Comparison of ENCODE assay signal across 1 cellular context in genomic region chr11:46120711-46121327, GRCh38.
TF ChIP-seq lines count a peak whose summit lies in the region.

No MANE protein-coding gene starts in this region.

TF ChIP-seq in K562, 482 proteins besides CTCF, POLR2A, EP300 and RAD21 (continued from another document and continues in another):
- TF ChIP-seq, protein P1, sequence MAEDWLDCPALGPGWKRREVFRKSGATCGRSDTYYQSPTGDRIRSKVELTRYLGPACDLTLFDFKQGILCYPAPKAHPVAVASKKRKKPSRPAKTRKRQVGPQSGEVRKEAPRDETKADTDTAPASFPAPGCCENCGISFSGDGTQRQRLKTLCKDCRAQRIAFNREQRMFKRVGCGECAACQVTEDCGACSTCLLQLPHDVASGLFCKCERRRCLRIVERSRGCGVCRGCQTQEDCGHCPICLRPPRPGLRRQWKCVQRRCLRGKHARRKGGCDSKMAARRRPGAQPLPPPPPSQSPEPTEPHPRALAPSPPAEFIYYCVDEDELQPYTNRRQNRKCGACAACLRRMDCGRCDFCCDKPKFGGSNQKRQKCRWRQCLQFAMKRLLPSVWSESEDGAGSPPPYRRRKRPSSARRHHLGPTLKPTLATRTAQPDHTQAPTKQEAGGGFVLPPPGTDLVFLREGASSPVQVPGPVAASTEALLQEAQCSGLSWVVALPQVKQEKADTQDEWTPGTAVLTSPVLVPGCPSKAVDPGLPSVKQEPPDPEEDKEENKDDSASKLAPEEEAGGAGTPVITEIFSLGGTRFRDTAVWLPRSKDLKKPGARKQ (CRISPR knock-in tag; IDR thresholded peaks at IDR 0.05): no peak
- peak; percentile 30 for TF ChIP-seq BRD9 (IDR thresholded peaks at IDR 0.05; ENCODE audit: low read depth, partially characterized antibody)
- 0 out of 2 replicates have a peak, but pooled peaks have one; percentile 66 for TF ChIP-seq ZNF444 (CRISPR knock-in tag; IDR thresholded peaks at IDR 0.05)
- TF ChIP-seq RBM22 (IDR thresholded peaks at IDR 0.05; ENCODE audit: low read depth, low read length, poor library complexity, severe bottlenecking): no peak
- TF ChIP-seq POLR2G (IDR thresholded peaks at IDR 0.05; ENCODE audit: low read depth, low read length): no peak
- no peak for TF ChIP-seq DEAF1 (CRISPR knock-in tag; IDR thresholded peaks at IDR 0.05)
- TF ChIP-seq, protein P2, sequence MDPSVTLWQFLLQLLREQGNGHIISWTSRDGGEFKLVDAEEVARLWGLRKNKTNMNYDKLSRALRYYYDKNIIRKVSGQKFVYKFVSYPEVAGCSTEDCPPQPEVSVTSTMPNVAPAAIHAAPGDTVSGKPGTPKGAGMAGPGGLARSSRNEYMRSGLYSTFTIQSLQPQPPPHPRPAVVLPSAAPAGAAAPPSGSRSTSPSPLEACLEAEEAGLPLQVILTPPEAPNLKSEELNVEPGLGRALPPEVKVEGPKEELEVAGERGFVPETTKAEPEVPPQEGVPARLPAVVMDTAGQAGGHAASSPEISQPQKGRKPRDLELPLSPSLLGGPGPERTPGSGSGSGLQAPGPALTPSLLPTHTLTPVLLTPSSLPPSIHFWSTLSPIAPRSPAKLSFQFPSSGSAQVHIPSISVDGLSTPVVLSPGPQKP (CRISPR knock-in tag; IDR thresholded peaks at IDR 0.05): no peak
- no peak for TF ChIP-seq SIX5 (IDR thresholded peaks at IDR 0.05; ENCODE audit: borderline replicate concordance in 1 of 2, insufficient read depth in 1 of 2, low read depth in 1 of 2, low read length in 2 of 2)
- no peak for TF ChIP-seq HIVEP1 (CRISPR knock-in tag; IDR thresholded peaks at IDR 0.05)
- TF ChIP-seq CHAMP1 (IDR thresholded peaks at IDR 0.05): no peak
- TF ChIP-seq ZNF140 (CRISPR knock-in tag; IDR thresholded peaks at IDR 0.05): no peak
- TF ChIP-seq SP1 (CRISPR knock-in tag; IDR thresholded peaks at IDR 0.05): no peak
- TF ChIP-seq NFXL1 (CRISPR knock-in tag; IDR thresholded peaks at IDR 0.05): no peak
- TF ChIP-seq, protein P3, sequence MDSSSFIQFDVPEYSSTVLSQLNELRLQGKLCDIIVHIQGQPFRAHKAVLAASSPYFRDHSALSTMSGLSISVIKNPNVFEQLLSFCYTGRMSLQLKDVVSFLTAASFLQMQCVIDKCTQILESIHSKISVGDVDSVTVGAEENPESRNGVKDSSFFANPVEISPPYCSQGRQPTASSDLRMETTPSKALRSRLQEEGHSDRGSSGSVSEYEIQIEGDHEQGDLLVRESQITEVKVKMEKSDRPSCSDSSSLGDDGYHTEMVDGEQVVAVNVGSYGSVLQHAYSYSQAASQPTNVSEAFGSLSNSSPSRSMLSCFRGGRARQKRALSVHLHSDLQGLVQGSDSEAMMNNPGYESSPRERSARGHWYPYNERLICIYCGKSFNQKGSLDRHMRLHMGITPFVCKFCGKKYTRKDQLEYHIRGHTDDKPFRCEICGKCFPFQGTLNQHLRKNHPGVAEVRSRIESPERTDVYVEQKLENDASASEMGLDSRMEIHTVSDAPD (CRISPR knock-in tag; IDR thresholded peaks at IDR 0.05): no peak
- no peak for TF ChIP-seq ZNF644 (tag; IDR thresholded peaks at IDR 0.05; ENCODE audit: low read depth)
- peak; percentile 39; the same call in 1 of the 2 replicates for TF ChIP-seq BCOR (IDR thresholded peaks at IDR 0.05)
- TF ChIP-seq FOSL1 (tag; conservative IDR thresholded peaks at IDR 0.05): peak; percentile 42
- no peak for TF ChIP-seq ZNF561 (CRISPR knock-in tag; conservative IDR thresholded peaks at IDR 0.05)
- TF ChIP-seq NFE2 (IDR thresholded peaks at IDR 0.05; ENCODE audit: low read depth): no peak
- TF ChIP-seq, protein P4, sequence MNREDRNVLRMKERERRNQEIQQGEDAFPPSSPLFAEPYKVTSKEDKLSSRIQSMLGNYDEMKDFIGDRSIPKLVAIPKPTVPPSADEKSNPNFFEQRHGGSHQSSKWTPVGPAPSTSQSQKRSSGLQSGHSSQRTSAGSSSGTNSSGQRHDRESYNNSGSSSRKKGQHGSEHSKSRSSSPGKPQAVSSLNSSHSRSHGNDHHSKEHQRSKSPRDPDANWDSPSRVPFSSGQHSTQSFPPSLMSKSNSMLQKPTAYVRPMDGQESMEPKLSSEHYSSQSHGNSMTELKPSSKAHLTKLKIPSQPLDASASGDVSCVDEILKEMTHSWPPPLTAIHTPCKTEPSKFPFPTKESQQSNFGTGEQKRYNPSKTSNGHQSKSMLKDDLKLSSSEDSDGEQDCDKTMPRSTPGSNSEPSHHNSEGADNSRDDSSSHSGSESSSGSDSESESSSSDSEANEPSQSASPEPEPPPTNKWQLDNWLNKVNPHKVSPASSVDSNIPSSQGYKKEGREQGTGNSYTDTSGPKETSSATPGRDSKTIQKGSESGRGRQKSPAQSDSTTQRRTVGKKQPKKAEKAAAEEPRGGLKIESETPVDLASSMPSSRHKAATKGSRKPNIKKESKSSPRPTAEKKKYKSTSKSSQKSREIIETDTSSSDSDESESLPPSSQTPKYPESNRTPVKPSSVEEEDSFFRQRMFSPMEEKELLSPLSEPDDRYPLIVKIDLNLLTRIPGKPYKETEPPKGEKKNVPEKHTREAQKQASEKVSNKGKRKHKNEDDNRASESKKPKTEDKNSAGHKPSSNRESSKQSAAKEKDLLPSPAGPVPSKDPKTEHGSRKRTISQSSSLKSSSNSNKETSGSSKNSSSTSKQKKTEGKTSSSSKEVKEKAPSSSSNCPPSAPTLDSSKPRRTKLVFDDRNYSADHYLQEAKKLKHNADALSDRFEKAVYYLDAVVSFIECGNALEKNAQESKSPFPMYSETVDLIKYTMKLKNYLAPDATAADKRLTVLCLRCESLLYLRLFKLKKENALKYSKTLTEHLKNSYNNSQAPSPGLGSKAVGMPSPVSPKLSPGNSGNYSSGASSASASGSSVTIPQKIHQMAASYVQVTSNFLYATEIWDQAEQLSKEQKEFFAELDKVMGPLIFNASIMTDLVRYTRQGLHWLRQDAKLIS (CRISPR knock-in tag; IDR thresholded peaks at IDR 0.05): 0 out of 2 replicates have a peak, but pooled peaks have one; percentile 39
- no peak for TF ChIP-seq ZKSCAN1 (IDR thresholded peaks at IDR 0.05; ENCODE audit: low read depth, low read length)
- no peak for TF ChIP-seq ZC3H4 (CRISPR knock-in tag; IDR thresholded peaks at IDR 0.05; ENCODE audit: borderline replicate concordance)
- TF ChIP-seq YY1 (IDR thresholded peaks at IDR 0.05; ENCODE audit: borderline replicate concordance in 1 of 3, control insufficient read depth in 1 of 3, extremely low read depth in 1 of 3, insufficient read depth in 3 of 3, insufficient read length in 1 of 3, insufficient replicate concordance in 2 of 3, low read depth in 1 of 3, low read length in 2 of 3): no peak
- no peak for TF ChIP-seq ARID4B (CRISPR knock-in tag; IDR thresholded peaks at IDR 0.05)
- TF ChIP-seq, protein P5, sequence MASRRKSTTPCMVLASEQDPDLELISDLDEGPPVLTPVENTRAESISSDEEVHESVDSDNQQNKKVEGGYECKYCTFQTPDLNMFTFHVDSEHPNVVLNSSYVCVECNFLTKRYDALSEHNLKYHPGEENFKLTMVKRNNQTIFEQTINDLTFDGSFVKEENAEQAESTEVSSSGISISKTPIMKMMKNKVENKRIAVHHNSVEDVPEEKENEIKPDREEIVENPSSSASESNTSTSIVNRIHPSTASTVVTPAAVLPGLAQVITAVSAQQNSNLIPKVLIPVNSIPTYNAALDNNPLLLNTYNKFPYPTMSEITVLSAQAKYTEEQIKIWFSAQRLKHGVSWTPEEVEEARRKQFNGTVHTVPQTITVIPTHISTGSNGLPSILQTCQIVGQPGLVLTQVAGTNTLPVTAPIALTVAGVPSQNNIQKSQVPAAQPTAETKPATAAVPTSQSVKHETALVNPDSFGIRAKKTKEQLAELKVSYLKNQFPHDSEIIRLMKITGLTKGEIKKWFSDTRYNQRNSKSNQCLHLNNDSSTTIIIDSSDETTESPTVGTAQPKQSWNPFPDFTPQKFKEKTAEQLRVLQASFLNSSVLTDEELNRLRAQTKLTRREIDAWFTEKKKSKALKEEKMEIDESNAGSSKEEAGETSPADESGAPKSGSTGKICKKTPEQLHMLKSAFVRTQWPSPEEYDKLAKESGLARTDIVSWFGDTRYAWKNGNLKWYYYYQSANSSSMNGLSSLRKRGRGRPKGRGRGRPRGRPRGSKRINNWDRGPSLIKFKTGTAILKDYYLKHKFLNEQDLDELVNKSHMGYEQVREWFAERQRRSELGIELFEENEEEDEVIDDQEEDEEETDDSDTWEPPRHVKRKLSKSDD (conservative IDR thresholded peaks at IDR 0.05; ENCODE audit: low read length): no peak
- TF ChIP-seq ZNF79 (CRISPR knock-in tag; IDR thresholded peaks at IDR 0.05; ENCODE audit: low read depth): no peak
- TF ChIP-seq SMARCB1 (IDR thresholded peaks at IDR 0.05; ENCODE audit: insufficient read length, low read depth): no peak
- no peak for TF ChIP-seq ZNF217 (CRISPR knock-in tag; IDR thresholded peaks at IDR 0.05)
- TF ChIP-seq, protein P6, sequence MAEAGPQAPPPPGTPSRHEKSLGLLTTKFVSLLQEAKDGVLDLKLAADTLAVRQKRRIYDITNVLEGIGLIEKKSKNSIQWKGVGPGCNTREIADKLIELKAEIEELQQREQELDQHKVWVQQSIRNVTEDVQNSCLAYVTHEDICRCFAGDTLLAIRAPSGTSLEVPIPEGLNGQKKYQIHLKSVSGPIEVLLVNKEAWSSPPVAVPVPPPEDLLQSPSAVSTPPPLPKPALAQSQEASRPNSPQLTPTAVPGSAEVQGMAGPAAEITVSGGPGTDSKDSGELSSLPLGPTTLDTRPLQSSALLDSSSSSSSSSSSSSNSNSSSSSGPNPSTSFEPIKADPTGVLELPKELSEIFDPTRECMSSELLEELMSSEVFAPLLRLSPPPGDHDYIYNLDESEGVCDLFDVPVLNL (CRISPR knock-in tag; IDR thresholded peaks at IDR 0.05; ENCODE audit: low read depth): no peak
- TF ChIP-seq NR2F6 (CRISPR knock-in tag; IDR thresholded peaks at IDR 0.05): 0 out of 2 replicates have a peak, but pooled peaks have one; percentile 65
- TF ChIP-seq, protein P7, sequence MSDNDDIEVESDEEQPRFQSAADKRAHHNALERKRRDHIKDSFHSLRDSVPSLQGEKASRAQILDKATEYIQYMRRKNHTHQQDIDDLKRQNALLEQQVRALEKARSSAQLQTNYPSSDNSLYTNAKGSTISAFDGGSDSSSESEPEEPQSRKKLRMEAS (CRISPR knock-in tag; IDR thresholded peaks at IDR 0.05): no peak
- TF ChIP-seq ZSCAN29 (IDR thresholded peaks at IDR 0.05): no peak
- TF ChIP-seq, protein P8, sequence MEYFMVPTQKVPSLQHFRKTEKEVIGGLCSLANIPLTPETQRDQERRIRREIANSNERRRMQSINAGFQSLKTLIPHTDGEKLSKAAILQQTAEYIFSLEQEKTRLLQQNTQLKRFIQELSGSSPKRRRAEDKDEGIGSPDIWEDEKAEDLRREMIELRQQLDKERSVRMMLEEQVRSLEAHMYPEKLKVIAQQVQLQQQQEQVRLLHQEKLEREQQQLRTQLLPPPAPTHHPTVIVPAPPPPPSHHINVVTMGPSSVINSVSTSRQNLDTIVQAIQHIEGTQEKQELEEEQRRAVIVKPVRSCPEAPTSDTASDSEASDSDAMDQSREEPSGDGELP (CRISPR knock-in tag; IDR thresholded peaks at IDR 0.05; ENCODE audit: borderline replicate concordance): peak; percentile 55; the same call in 1 of the 2 replicates
- peak in 1 of 2 experiments; percentile 58; a peak in 1 of 4 replicates for TF ChIP-seq KDM1A (IDR thresholded peaks at IDR 0.05)
